ENCODE assay signal across 33 cellular contexts in the genomic region with DNA sequence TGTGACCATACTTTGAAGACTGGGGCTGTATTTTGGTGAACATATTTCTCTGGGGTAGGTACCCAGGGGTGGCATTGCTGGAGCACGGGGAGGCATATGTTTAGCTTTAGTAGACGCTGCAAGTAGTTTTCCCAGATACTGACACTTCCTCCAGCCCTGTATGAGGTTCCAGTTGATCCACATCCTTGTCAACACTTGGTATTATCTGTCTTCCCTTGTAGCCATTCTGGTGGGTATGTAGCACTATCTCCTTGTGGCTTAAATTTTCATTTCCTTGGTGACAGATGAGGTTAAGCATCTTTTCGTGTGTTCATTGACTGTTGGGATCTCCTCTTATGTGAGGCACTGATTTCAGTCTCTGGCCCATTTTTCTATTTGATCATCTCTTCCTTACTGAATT.
"Had no signal": no experiment of that assay in that cellular context is flagged by ENCODE, and none has a peak within 500 bp of the region (broad histone marks: within the 10 kb centered on the region; RNA-seq: fewer than 3 reads in every experiment).

No MANE protein-coding gene starts in this region.

- DNase-seq: activated effector memory CD4-positive, alpha-beta T cell treated with anti-CD3 and anti-CD28 coated beads, Interleukin-2, amount 50 U/mL, for 16 hours; activated effector memory CD4-positive, alpha-beta T cell treated with Interleukin-2 at 50 U/mL for 16 hours; activated gamma-delta T cell; activated gamma-delta T cell treated with Interleukin-2 at 50 U/mL for 16 hours; activated naive CD4-positive, alpha-beta T cell; activated naive CD4-positive, alpha-beta T cell treated with anti-CD3 and anti-CD28 coated beads for 36 hours; activated naive CD4-positive, alpha-beta T cell treated with anti-CD3 and anti-CD28 coated beads, Interleukin-2, amount 10 ng/mL, durations not matched to agents 7 days and 5 days; activated naive CD4-positive, alpha-beta T cell treated with anti-CD3 and anti-CD28 coated beads, Interleukin-2, amount 50 U/mL, for 16 hours; activated naive CD4-positive, alpha-beta T cell treated with Interleukin-2 at 50 U/mL for 16 hours; activated naive CD8-positive, alpha-beta T cell treated with anti-CD3 and anti-CD28 coated beads for 36 hours; activated naive CD8-positive, alpha-beta T cell treated with anti-CD3 and anti-CD28 coated beads, Interleukin-2, amount 10 ng/mL, durations not matched to agents 7 days and 5 days; activated naive CD8-positive, alpha-beta T cell treated with anti-CD3 and anti-CD28 coated beads, Interleukin-2, amount 50 U/mL, for 24 hours; activated T-cell treated with anti-CD3 and anti-CD28 coated beads, Interleukin-2, amount 50 U/mL, for 1 hour; activated T-cell treated with anti-CD3 and anti-CD28 coated beads, Interleukin-2, amount 50 U/mL, for 24 hours; activated T-cell treated with anti-CD3 and anti-CD28 coated beads, Interleukin-2, amount 50 U/mL, for 4 hours; activated T-cell treated with anti-CD3 and anti-CD28 coated beads, Interleukin-2, amount 50 U/mL, for 48 hours; activated T-cell treated with anti-CD3 and anti-CD28 coated beads, Interleukin-2, amount 50 U/mL, for 72 hours; adrenal gland; amniotic stem cell; amygdala; anterior cingulate cortex; aorta; body of pancreas; brain microvascular endothelial cell; caudate nucleus; central memory CD4-positive, alpha-beta T cell; cerebellar nuclear complex had no signal

- H3K27me3 ChIP-seq: ascending aorta, body of pancreas, brain microvascular endothelial cell, cardiac muscle cell had no signal

- H3K9me3 ChIP-seq: adrenal gland, ascending aorta, body of pancreas had no signal

- H3K27ac ChIP-seq: adrenal gland, ascending aorta, body of pancreas, brain microvascular endothelial cell, breast epithelium, cardiac muscle cell had no signal

- H3K36me3 ChIP-seq: adrenal gland, ascending aorta, brain microvascular endothelial cell, breast epithelium, cardiac muscle cell had no signal

- ATAC-seq: activated naive CD4-positive, alpha-beta T cell treated with anti-CD3 and anti-CD28 coated beads, Interleukin-2, amount 50 U/mL, for 72 hours; activated naive CD8-positive, alpha-beta T cell treated with anti-CD3 and anti-CD28 coated beads, Interleukin-2, amount 50 U/mL, for 24 hours; activated T-cell treated with anti-CD3 and anti-CD28 coated beads, Interleukin-2, amount 50 U/mL, for 4 hours; activated T-cell treated with anti-CD3 and anti-CD28 coated beads, Interleukin-2, amount 50 U/mL, for 72 hours; activated T-helper 17 cell treated with anti-CD3 and anti-CD28 coated beads, Interleukin-2, amount 50 U/mL, for 72 hours; body of pancreas had no signal

- H3K4me3 ChIP-seq: adrenal gland, ascending aorta, body of pancreas, breast epithelium, cardiac muscle cell had no signal

- H3K4me1 ChIP-seq: adrenal gland, ascending aorta, body of pancreas, breast epithelium had no signal

- FAIRE-seq: astrocyte had no signal
